ENCODE assay signal across 15 cellular contexts in genomic region chr16:57127037-57127763, GRCh38. TPM values are rescaled to one million over a fixed set of nuclear protein-coding genes. Genes with fewer than 3 reads are reported as not detected.
A peak's percentile ranks its signal among the peaks of the same experiment; 100 is the strongest.
DNase-seq lines count a peak whose midpoint lies in the region; ATAC-seq and FAIRE-seq lines count a peak whose summit lies in the region.
"Had no signal": no experiment of that assay in that cellular context is flagged by ENCODE, and none has a peak within 500 bp of the region (broad histone marks: within the 10 kb centered on the region; RNA-seq: fewer than 3 reads in every experiment).

No MANE protein-coding gene starts in this region.

- H3K4me3 Mint-ChIP-seq in activated CD8-positive, alpha-beta memory T cell treated with anti-CD3 and anti-CD28 coated beads, Interleukin-2, amount 10 ng/mL, durations not matched to agents 7 days and 5 days = no peak overlapping the region
- peak overlapping the region; percentile 29 for H3K4me3 Mint-ChIP-seq in activated T-helper 17 cell treated with anti-CD3 and anti-CD28 coated beads, Interleukin-2, amount 50 U/mL, for 72 hours
- peak overlapping the region; percentile 19 for H3K4me3 Mint-ChIP-seq in stimulated activated effector memory CD8-positive, alpha-beta T cell treated with anti-CD3 and anti-CD28 coated beads, Interleukin-12 subunit alpha, Interleukin-12 subunit beta, amount 100 ng/mL, for 72 hours

- no peaks in the 10 kb centered on the region for H3K36me3 ChIP-seq in small intestine (ENCODE audit: control insufficient read depth in 2 of 2, insufficient read depth in 2 of 2, low read length in 2 of 2)
- H3K36me3 ChIP-seq: uterus had no signal

- peak overlapping the region; percentile 85 for H3K27ac Mint-ChIP-seq in activated CD8-positive, alpha-beta memory T cell treated with anti-CD3 and anti-CD28 coated beads, Interleukin-2, amount 10 ng/mL, durations not matched to agents 7 days and 5 days
- peak overlapping the region; percentile 80 for H3K27ac Mint-ChIP-seq in activated T-helper 17 cell treated with anti-CD3 and anti-CD28 coated beads, Interleukin-2, amount 50 U/mL, for 72 hours
- H3K27ac Mint-ChIP-seq in stimulated activated effector memory CD8-positive, alpha-beta T cell treated with anti-CD3 and anti-CD28 coated beads, Interleukin-12 subunit alpha, Interleukin-12 subunit beta, amount 100 ng/mL, for 72 hours = peak overlapping the region; percentile 89

- no peak for FAIRE-seq in small intestine (lab: Jason Lieb, UNC)

- H3K27me3 Mint-ChIP-seq in activated CD8-positive, alpha-beta memory T cell treated with anti-CD3 and anti-CD28 coated beads, Interleukin-2, amount 10 ng/mL, durations not matched to agents 7 days and 5 days = no peaks in the 10 kb centered on the region
- no peaks in the 10 kb centered on the region for H3K27me3 Mint-ChIP-seq in activated T-helper 17 cell treated with anti-CD3 and anti-CD28 coated beads, Interleukin-2, amount 50 U/mL, for 72 hours

- 80 to 88% (median 88%) methylated on average over 5 of the region's 5 CpGs for WGBS in small intestine, 3 donors

- peak; percentile 70 for DNase-seq in activated CD8-positive, alpha-beta memory T cell treated with anti-CD3 and anti-CD28 coated beads, Interleukin-2, amount 10 ng/mL, durations not matched to agents 7 days and 5 days
- DNase-seq in activated CD8-positive, alpha-beta memory T cell treated with anti-CD3 and anti-CD28 coated beads, Interleukin-2, amount 50 U/mL, for 4 hours = no peak
- DNase-seq in stimulated activated effector memory CD8-positive, alpha-beta T cell treated with anti-CD3 and anti-CD28 coated beads, Interleukin-12 subunit alpha, Interleukin-12 subunit beta, amount 100 ng/mL, for 72 hours (ENCODE audit: low spot score in 2 of 2) = no peak
- no peak for DNase-seq in small intestine
- DNase-seq in posterior vena cava (ENCODE audit: low spot score) = no peak
- DNase-seq: DMS 273 treated with DMSO at 0.1 percent for 48 hours, gastrocnemius medialis, HCEC 1CT, NCI-H1436 treated with DMSO at 0.1 percent for 48 hours, NCI-H69, uterus had no signal

- no peaks in the 10 kb centered on the region for H3K4me1 ChIP-seq in small intestine (ENCODE audit: control insufficient read depth in 2 of 2, insufficient read depth in 1 of 2, low read depth in 1 of 2, low read length in 1 of 2)
- H3K4me1 ChIP-seq: gastrocnemius medialis, parathyroid adenoma, uterus had no signal

- ATAC-seq in activated CD8-positive, alpha-beta memory T cell treated with anti-CD3 and anti-CD28 coated beads, Interleukin-2, amount 10 ng/mL, durations not matched to agents 7 days and 5 days = peak; percentile 25
- ATAC-seq in HG02623 (IDR thresholded peaks at IDR 0.05; ENCODE audit: unreplicated experiment) (peak; percentile 59), HG03095 (IDR thresholded peaks at IDR 0.05; ENCODE audit: unreplicated experiment) (no peak)
- ATAC-seq in activated T-helper 17 cell treated with anti-CD3 and anti-CD28 coated beads, Interleukin-2, amount 50 U/mL, for 72 hours (replicated peaks) = peak; percentile 81
- ATAC-seq in stimulated activated effector memory CD8-positive, alpha-beta T cell treated with anti-CD3 and anti-CD28 coated beads, Interleukin-12 subunit alpha, Interleukin-12 subunit beta, amount 100 ng/mL, for 72 hours = peak; percentile 78
- ATAC-seq: gastrocnemius medialis had no signal

- H3K9me3 ChIP-seq in small intestine (ENCODE audit: control insufficient read depth, low read depth) = no peaks in the 10 kb centered on the region
- H3K9me3 ChIP-seq: gastrocnemius medialis, uterus had no signal

- intact Hi-C loops in posterior vena cava (cut with DNase I) = no loop called here

- CTCF ChIA-PET in activated CD8-positive, alpha-beta memory T cell treated with anti-CD3 and anti-CD28 coated beads, Interleukin-2, amount 10 ng/mL, durations not matched to agents 7 days and 5 days (lab: Charles Lee) = interaction anchor here (1.3 to 3.0 kb wide), 6 partner anchors 7 to 43 kb away, joined by 3 to 14 read pairs (median 7); partner anchors contain the start of gene CPNE2

- H3K4me1 Mint-ChIP-seq in activated CD8-positive, alpha-beta memory T cell treated with anti-CD3 and anti-CD28 coated beads, Interleukin-2, amount 10 ng/mL, durations not matched to agents 7 days and 5 days = peaks cover 79% of the 10 kb centered on the region
- peaks cover 45% of the 10 kb centered on the region for H3K4me1 Mint-ChIP-seq in activated T-helper 17 cell treated with anti-CD3 and anti-CD28 coated beads, Interleukin-2, amount 50 U/mL, for 72 hours
- peaks cover 88% of the 10 kb centered on the region for H3K4me1 Mint-ChIP-seq in stimulated activated effector memory CD8-positive, alpha-beta T cell treated with anti-CD3 and anti-CD28 coated beads, Interleukin-12 subunit alpha, Interleukin-12 subunit beta, amount 100 ng/mL, for 72 hours

- no peaks in the 10 kb centered on the region for H3K9me3 Mint-ChIP-seq in activated CD8-positive, alpha-beta memory T cell treated with anti-CD3 and anti-CD28 coated beads, Interleukin-2, amount 10 ng/mL, durations not matched to agents 7 days and 5 days (ENCODE audit: low read depth)
- no peaks in the 10 kb centered on the region for H3K9me3 Mint-ChIP-seq in activated T-helper 17 cell treated with anti-CD3 and anti-CD28 coated beads, Interleukin-2, amount 50 U/mL, for 72 hours
- H3K9me3 Mint-ChIP-seq in stimulated activated effector memory CD8-positive, alpha-beta T cell treated with anti-CD3 and anti-CD28 coated beads, Interleukin-12 subunit alpha, Interleukin-12 subunit beta, amount 100 ng/mL, for 72 hours = no peaks in the 10 kb centered on the region

- H3K36me3 Mint-ChIP-seq in activated CD8-positive, alpha-beta memory T cell treated with anti-CD3 and anti-CD28 coated beads, Interleukin-2, amount 10 ng/mL, durations not matched to agents 7 days and 5 days = no peaks in the 10 kb centered on the region
- H3K36me3 Mint-ChIP-seq in activated T-helper 17 cell treated with anti-CD3 and anti-CD28 coated beads, Interleukin-2, amount 50 U/mL, for 72 hours (ENCODE audit: low read depth) = no peaks in the 10 kb centered on the region
- H3K36me3 Mint-ChIP-seq in stimulated activated effector memory CD8-positive, alpha-beta T cell treated with anti-CD3 and anti-CD28 coated beads, Interleukin-12 subunit alpha, Interleukin-12 subunit beta, amount 100 ng/mL, for 72 hours = no peaks in the 10 kb centered on the region

- H3K4me3 ChIP-seq in small intestine (ENCODE audit: low read depth in 1 of 2, low read length in 2 of 2) = no peak overlapping the region
- H3K4me3 ChIP-seq: gastrocnemius medialis, uterus had no signal

- H3K27ac ChIP-seq in small intestine (ENCODE audit: low read depth in 1 of 2, low read length in 1 of 2) = no peak overlapping the region
- H3K27ac ChIP-seq: gastrocnemius medialis, parathyroid adenoma, uterus had no signal

- no peaks in the 10 kb centered on the region for H3K27me3 ChIP-seq in small intestine (ENCODE audit: control insufficient read depth in 2 of 2, insufficient read depth in 2 of 2, low read length in 2 of 2)
- H3K27me3 ChIP-seq: gastrocnemius medialis, uterus had no signal

RNA-seq across cellular contexts. Expression of gene CPNE2, which starts 34.8 kb away (rescaled TPM):
- total RNA-seq in activated CD8-positive, alpha-beta memory T cell treated with anti-CD3 and anti-CD28 coated beads, Interleukin-2, amount 10 ng/mL, durations not matched to agents 7 days and 5 days = 1 to 10 TPM; 3.2 to 9.6 TPM
- 1 to 10 TPM; 3.8 to 4.4 TPM for total RNA-seq in activated T-helper 17 cell treated with anti-CD3 and anti-CD28 coated beads, Interleukin-2, amount 50 U/mL, for 72 hours
- 10 to 100 TPM in 1 of 3 donors, 1 to 10 TPM in 2; 3.1 to 22.9 (median 6.2) TPM for polyA plus RNA-seq in small intestine
- 10 to 100 TPM; 26.7 to 28.4 TPM for total RNA-seq in posterior vena cava

RNA-seq across cellular contexts. Expression of gene PSME3IP1, which starts 58.6 kb away (rescaled TPM):
- total RNA-seq in activated CD8-positive, alpha-beta memory T cell treated with anti-CD3 and anti-CD28 coated beads, Interleukin-2, amount 10 ng/mL, durations not matched to agents 7 days and 5 days = 100 to 1,000 TPM; 118 to 124 TPM
- 100 to 1,000 TPM in 1 of 2 donors, 10 to 100 TPM in 1; 79.0 to 103 TPM for total RNA-seq in activated T-helper 17 cell treated with anti-CD3 and anti-CD28 coated beads, Interleukin-2, amount 50 U/mL, for 72 hours
- 10 to 100 TPM; 60.8 to 79.8 (median 61.3) TPM for polyA plus RNA-seq in small intestine
- total RNA-seq in posterior vena cava = 10 to 100 TPM; 56.0 to 56.1 TPM

RNA-seq across cellular contexts. Expression of gene RSPRY1, which starts 58.9 kb away (rescaled TPM):
- total RNA-seq in activated CD8-positive, alpha-beta memory T cell treated with anti-CD3 and anti-CD28 coated beads, Interleukin-2, amount 10 ng/mL, durations not matched to agents 7 days and 5 days = 10 to 100 TPM; 32.6 to 33.7 TPM
- total RNA-seq in activated T-helper 17 cell treated with anti-CD3 and anti-CD28 coated beads, Interleukin-2, amount 50 U/mL, for 72 hours = 10 to 100 TPM; 34.1 to 37.4 TPM
- polyA plus RNA-seq in small intestine = 10 to 100 TPM; 12.4 to 17.4 (median 17.0) TPM
- 10 to 100 TPM; 26.8 to 27.6 TPM for total RNA-seq in posterior vena cava
